ENCODE assay signal across 34 cellular contexts in genomic region chr17:7512105-7512504, GRCh38. TPM values are rescaled to one million over a fixed set of nuclear protein-coding genes. Genes with fewer than 3 reads are reported as not detected.
"Had no signal": no experiment of that assay in that cellular context is flagged by ENCODE, and none has a peak within 500 bp of the region (broad histone marks: within the 10 kb centered on the region; RNA-seq: fewer than 3 reads in every experiment).

No MANE protein-coding gene starts in this region.

- H3K4me3 ChIP-seq: colonic mucosa, esophagus muscularis mucosa, gastroesophageal sphincter, heart left ventricle, hepatocyte, mucosa of descending colon, neural progenitor cell, ovary, psoas muscle, skin epidermis, spleen, suprapubic skin, transverse colon, upper lobe of right lung, uterus had no signal

- H3K27ac ChIP-seq: colonic mucosa, epithelial cell of prostate, esophagus muscularis mucosa, foreskin keratinocyte, gastroesophageal sphincter, heart left ventricle, hepatocyte, neural progenitor cell, ovary, psoas muscle, skin epidermis, spleen, suprapubic skin, transverse colon, upper lobe of right lung, uterus had no signal

- DNase-seq: colonic mucosa; dermis blood vessel endothelial cell; foreskin keratinocyte; heart left ventricle; kidney; mesenchymal stem cell; mucosa of descending colon; naive thymus-derived CD4-positive, alpha-beta T cell; nucleus accumbens; ovary; psoas muscle; right cardiac atrium; spleen; stimulated activated CD4-positive, alpha-beta T cell treated with anti-CD3 and anti-CD28 coated beads, Interleukin-4, amount 100 ng/mL, for 4 hours; stimulated activated naive CD8-positive, alpha-beta T cell treated with anti-CD3 and anti-CD28 coated beads, Interleukin-15, Interleukin-2, amounts not matched to agents 100 U/mL and 50 U/mL, for 24 hours; transverse colon; upper lobe of right lung; uterus had no signal

- H3K27ac Mint-ChIP-seq: mesothelial cell of epicardium; nephron; neural progenitor cell; stimulated activated memory B cell treated with anti-CD40 and anti-IgM and Interleukin-4, amounts not matched to agents 10 μg/mL and 1 μg/mL and 100 μg/mL, for 72 hours had no signal

- H3K27me3 ChIP-seq: colonic mucosa, esophagus muscularis mucosa, foreskin keratinocyte, gastroesophageal sphincter, heart left ventricle, hepatocyte, neural progenitor cell, ovary, spleen, suprapubic skin, transverse colon, upper lobe of right lung, uterus had no signal

- H3K36me3 ChIP-seq: neural progenitor cell, ovary, uterus had no signal

- H3K9me3 Mint-ChIP-seq: mesothelial cell of epicardium; naive thymus-derived CD4-positive, alpha-beta T cell; nephron; neural progenitor cell; stimulated activated memory B cell treated with anti-CD40 and anti-IgM and Interleukin-4, amounts not matched to agents 10 μg/mL and 1 μg/mL and 100 μg/mL, for 72 hours had no signal

- H3K27me3 Mint-ChIP-seq: naive thymus-derived CD4-positive, alpha-beta T cell; stimulated activated memory B cell treated with anti-CD40 and anti-IgM and Interleukin-4, amounts not matched to agents 10 μg/mL and 1 μg/mL and 100 μg/mL, for 72 hours had no signal

- H3K4me1 Mint-ChIP-seq: neural progenitor cell; stimulated activated memory B cell treated with anti-CD40 and anti-IgM and Interleukin-4, amounts not matched to agents 10 μg/mL and 1 μg/mL and 100 μg/mL, for 72 hours had no signal

- FAIRE-seq: kidney had no signal

- H3K9me3 ChIP-seq: colonic mucosa, esophagus muscularis mucosa, gastroesophageal sphincter, heart left ventricle, mucosa of descending colon, ovary, psoas muscle, spleen, suprapubic skin, transverse colon, upper lobe of right lung, uterus had no signal

- H3K4me1 ChIP-seq: foreskin keratinocyte, neural progenitor cell, psoas muscle had no signal

- H3K4me3 Mint-ChIP-seq: mesothelial cell of epicardium; naive thymus-derived CD4-positive, alpha-beta T cell; nephron; neural progenitor cell; stimulated activated memory B cell treated with anti-CD40 and anti-IgM and Interleukin-4, amounts not matched to agents 10 μg/mL and 1 μg/mL and 100 μg/mL, for 72 hours had no signal

RNA-seq across cellular contexts. Expression of gene SLC35G6, which starts 30.9 kb away (rescaled TPM):
- total RNA-seq: chondrocyte, colonic mucosa, dermis blood vessel endothelial cell, esophagus muscularis mucosa, fibroblast of lung, foreskin keratinocyte, gastroesophageal sphincter, heart left ventricle, hepatocyte, kidney, left lobe of liver, liver, lung microvascular endothelial cell, mesothelial cell of epicardium, mucosa of descending colon, ovary, psoas muscle, renal cortical epithelial cell, right cardiac atrium, spleen, suprapubic skin, transverse colon, upper lobe of right lung, uterus had no signal
- polyA plus RNA-seq: fibroblast of lung; foreskin keratinocyte; liver; naive thymus-derived CD4-positive, alpha-beta T cell; ovary; right cardiac atrium had no signal
